ENCODE assay signal across 16 cellular contexts in genomic region chr10:74704629-74705360, GRCh38.
DNase-seq lines count a peak whose midpoint lies in the region; TF ChIP-seq lines count a peak whose summit lies in the region.
"Had no signal": no experiment of that assay in that cellular context is flagged by ENCODE, and none has a peak within 500 bp of the region (broad histone marks: within the 10 kb centered on the region; RNA-seq: fewer than 3 reads in every experiment).

No MANE protein-coding gene starts in this region.

- no peak for TF ChIP-seq POLR2A in esophagus squamous epithelium (IDR thresholded peaks at IDR 0.05)

- TF ChIP-seq CTCF in esophagus squamous epithelium (IDR thresholded peaks at IDR 0.05) = no peak

- H3K9me3 ChIP-seq in esophagus squamous epithelium = no peaks in the 10 kb centered on the region

- no peaks in the 10 kb centered on the region for H3K27me3 ChIP-seq in esophagus squamous epithelium

- intact Hi-C loops in esophagus squamous epithelium (cut with DNase I) = no loop called here

- 74 to 80% methylated on average over 3 of the region's 3 CpGs for WGBS in esophagus squamous epithelium, 2 donors

- peaks cover 0 to 30% (median 0%) of the 10 kb centered on the region in 3 donors for H3K36me3 ChIP-seq in esophagus squamous epithelium

- DNase-seq in DMS153 (lab: John Stamatoyannopoulos, UW) = peak; percentile 85
- DNase-seq in NCI-H1417 treated with DMSO at 0.1 percent for 48 hours (lab: John Stamatoyannopoulos, UW) = peak; percentile 27
- peak; percentile 80 for DNase-seq in NCI-H774 (lab: John Stamatoyannopoulos, UW)
- DNase-seq in left kidney (ENCODE audit: low read depth, low spot score) = peak; percentile 79
- DNase-seq in HT-29 (ENCODE audit: low spot score) = no peak
- DNase-seq in GM03348 (ENCODE audit: low spot score) = no peak
- DNase-seq in stimulated activated naive CD4-positive, alpha-beta T cell treated with Interleukin-2 at 50 U/mL for 16 hours (lab: John Stamatoyannopoulos, UW) = no peak
- no peak for DNase-seq in esophagus squamous epithelium (lab: John Stamatoyannopoulos, UW)
- DNase-seq: activated CD4-positive, alpha-beta T cell treated with anti-CD3 and anti-CD28 coated beads, Interleukin-2, amount 50 U/mL, for 1 hour; activated effector memory CD4-positive, alpha-beta T cell treated with Interleukin-2 at 50 U/mL for 16 hours; caudate nucleus; GDM1; stimulated activated CD4-positive, alpha-beta T cell treated with anti-CD3 and anti-CD28 coated beads, Interleukin-4, amount 100 ng/mL, for 24 hours; stimulated activated naive CD8-positive, alpha-beta T cell treated with anti-CD3 and anti-CD28 coated beads, Interleukin-15, Interleukin-2, amounts not matched to agents 100 U/mL and 50 U/mL, for 24 hours; T-helper 1 cell had no signal

- H3K27ac ChIP-seq in esophagus squamous epithelium = no peak overlapping the region
- H3K27ac ChIP-seq: KMS-11 had no signal

- H3K4me1 ChIP-seq in esophagus squamous epithelium = no peaks in the 10 kb centered on the region

- H3K4me3 ChIP-seq in esophagus squamous epithelium = no peak overlapping the region

Comparison
In these comparisons a context has a peak if more than half of its experiments do, and no peak if none do; other contexts are left out.
1. DNase-seq: peak in DMS153 (single experiment), NCI-H1417 treated with DMSO at 0.1 percent for 48 hours (single experiment), NCI-H774 (single experiment) and left kidney (single experiment); none in HT-29 (single experiment), GM03348 (single experiment), stimulated activated naive CD4-positive, alpha-beta T cell treated with Interleukin-2 at 50 U/mL for 16 hours (single experiment) and esophagus squamous epithelium (single experiment).